ENCODE assay signal across 1 cellular context in genomic region chr9:130871395-130872057, GRCh38.
TF ChIP-seq lines count a peak whose summit lies in the region.

No MANE protein-coding gene starts in this region.

TF ChIP-seq in GM12878, 131 proteins besides CTCF, POLR2A, EP300 and RAD21 (continued from another document):
- TF ChIP-seq NR2F1 (conservative IDR thresholded peaks at IDR 0.05) (peak; percentile 7; the same call in 1 of the 2 replicates), MTA3 (IDR thresholded peaks at IDR 0.05; ENCODE audit: borderline replicate concordance, low read length) (0 out of 2 replicates have a peak, but pooled peaks have one; percentile 39), MLLT1 (IDR thresholded peaks at IDR 0.05) (no peak), FOXK2 (IDR thresholded peaks at IDR 0.05) (no peak), NR2C2 (IDR thresholded peaks at IDR 0.05; ENCODE audit: borderline replicate concordance, control insufficient read depth, insufficient read length, low read depth) (peak; percentile 22), ZBED1 (IDR thresholded peaks at IDR 0.05; ENCODE audit: borderline replicate concordance) (no peak), SIN3A (IDR thresholded peaks at IDR 0.05; ENCODE audit: low read depth, low read length) (no peak), MEF2B (IDR thresholded peaks at IDR 0.05; ENCODE audit: partially characterized antibody, poor library complexity, severe bottlenecking) (peak; percentile 5), PKNOX1 (IDR thresholded peaks at IDR 0.05) (0 out of 2 replicates have a peak, but pooled peaks have one; percentile 17), POLR2AphosphoS2 (IDR thresholded peaks at IDR 0.05; ENCODE audit: low read depth, low read length) (no peak)
